ENCODE assay signal across 15 cellular contexts in genomic region chr2:77156599-77156998, GRCh38.
DNase-seq lines count a peak whose midpoint lies in the region; ATAC-seq and TF ChIP-seq lines count a peak whose summit lies in the region.
"Had no signal": no experiment of that assay in that cellular context is flagged by ENCODE, and none has a peak within 500 bp of the region (broad histone marks: within the 10 kb centered on the region; RNA-seq: fewer than 3 reads in every experiment).

No MANE protein-coding gene starts in this region.

- no peak overlapping the region for H3K4me3 ChIP-seq in HEK293 (ENCODE audit: low read depth, low read length)
- H3K4me3 ChIP-seq: A549, GM12878, GM23248 had no signal

- no peaks in the 10 kb centered on the region for H3K36me3 ChIP-seq in HEK293 (ENCODE audit: control insufficient read depth in 2 of 2, insufficient read depth in 1 of 2, low read length in 2 of 2)

- H3K27ac ChIP-seq in HEK293 (ENCODE audit: extremely low read depth, low read depth, low read length), result no peak overlapping the region
- H3K27ac ChIP-seq: A549, GM23248 had no signal

- peak; percentile 19 for DNase-seq in Daoy (ENCODE audit: low read depth)
- peak; percentile 20 for DNase-seq in SW480 (ENCODE audit: low spot score)
- DNase-seq in islet precursor cell, result peak; percentile 65
- DNase-seq in stimulated activated CD4-positive, alpha-beta T cell treated with anti-CD3 and anti-CD28 coated beads, Interleukin-4, amount 100 ng/mL, for 1 hour, result no peak
- DNase-seq in dedifferentiated amniotic fluid mesenchymal stem cell (ENCODE audit: extremely low spot score), result no peak
- no peak for DNase-seq in NK-92 treated with Interleukin-12 subunit alpha and Interleukin-12 subunit beta, amount 100 ng/mL, for 24 hours (lab: John Stamatoyannopoulos, UW)
- DNase-seq: CD8-positive, alpha-beta T cell; COR-L47; DMS153; GM23248; H9 had no signal

- POLR2A ChIA-PET in HEK293 (lab: Yijun Ruan, JAX), result no interaction called here

- TF ChIP-seq CTCF in HEK293 (tag by site-specific recombination; IDR thresholded peaks at IDR 0.05), result no peak

- no peaks in the 10 kb centered on the region for H3K4me1 ChIP-seq in HEK293 (ENCODE audit: control insufficient read depth, insufficient read depth, low read length)
- H3K4me1 ChIP-seq: A549 had no signal

- no peak for ATAC-seq in HG03139 (IDR thresholded peaks at IDR 0.05; ENCODE audit: unreplicated experiment)
- ATAC-seq: A549; CD8-positive, alpha-beta T cell; GM12878 had no signal

- H3K9me3 ChIP-seq in HEK293 (ENCODE audit: control insufficient read depth, insufficient read depth, low read depth, low read length), result no peaks in the 10 kb centered on the region

- CTCF ChIA-PET in HEK293 (lab: Yijun Ruan, JAX), result interaction anchor here (0.7 kb wide), 1 partner anchor 203 kb away, joined by 3 read pairs; no protein-coding TSS in a partner anchor

TF ChIP-seq in HEK293, 187 proteins besides CTCF, POLR2A, EP300 and RAD21:
- TF ChIP-seq KLF10 (tag by site-specific recombination; IDR thresholded peaks at IDR 0.05), result no peak
- peak; percentile 41; the same call in 1 of the 2 replicates for TF ChIP-seq ZFHX2 (tag by site-specific recombination; conservative IDR thresholded peaks at IDR 0.05)
- TF ChIP-seq EGR2 (tag by site-specific recombination; IDR thresholded peaks at IDR 0.05; ENCODE audit: low read depth), result 0 out of 2 replicates have a peak, but pooled peaks have one; percentile 24

Comparison
In these comparisons a context has a peak if more than half of its experiments do, and no peak if none do; other contexts are left out.
1. DNase-seq: peak in Daoy (single experiment), SW480 (single experiment) and islet precursor cell (single experiment); none in stimulated activated CD4-positive, alpha-beta T cell treated with anti-CD3 and anti-CD28 coated beads, Interleukin-4, amount 100 ng/mL, for 1 hour (single experiment), dedifferentiated amniotic fluid mesenchymal stem cell (single experiment) and NK-92 treated with Interleukin-12 subunit alpha and Interleukin-12 subunit beta, amount 100 ng/mL, for 24 hours (single experiment).